In genomic region chr12:20212036-20212435, GRCh38 we compare ENCODE assay signal across 9 cellular contexts.
DNase-seq lines count a peak whose midpoint lies in the region; ATAC-seq and TF ChIP-seq lines count a peak whose summit lies in the region.
"Had no signal": no experiment of that assay in that cellular context is flagged by ENCODE, and none has a peak within 500 bp of the region (broad histone marks: within the 10 kb centered on the region; RNA-seq: fewer than 3 reads in every experiment).

No MANE protein-coding gene starts in this region.

- peak; percentile 74 for DNase-seq in EH (ENCODE audit: low read depth)
- DNase-seq in SK-N-MC (ENCODE audit: low read depth, low spot score), result no peak
- peak; percentile 80 for DNase-seq in fibroblast of pulmonary artery (ENCODE audit: low read depth)
- no peak for DNase-seq in psoas muscle
- DNase-seq in NCI-H2081 (lab: John Stamatoyannopoulos, UW), result no peak
- no peak for DNase-seq in activated CD8-positive, alpha-beta memory T cell treated with anti-CD3 and anti-CD28 coated beads for 24 hours
- no peak for DNase-seq in NCI-H524 treated with DMSO at 0.1 percent for 48 hours (lab: John Stamatoyannopoulos, UW)
- DNase-seq: stimulated activated CD8-positive, alpha-beta memory T cell treated with anti-CD3 and anti-CD28 coated beads, Interleukin-4, amount 100 ng/mL, for 48 hours had no signal

- H3K4me1 ChIP-seq in psoas muscle, result peaks cover 23% of the 10 kb centered on the region

- TF ChIP-seq CTCF in fibroblast of pulmonary artery (IDR thresholded peaks at IDR 0.05; ENCODE audit: low read length, missing control alignments) (no peak), psoas muscle (IDR thresholded peaks at IDR 0.05) (no peak)

- H3K27me3 ChIP-seq in psoas muscle (ENCODE audit: insufficient read depth in 3 of 3, low read length in 2 of 3), result no peaks in the 10 kb centered on the region

- WGBS in psoas muscle, 3 donors, result 7 to 12% (median 7%) methylated on average over 3 of the region's 3 CpGs

- ATAC-seq in psoas muscle (peak in 3 of 4 donors; percentile 9 to 26 (median 19)), GM21381 (IDR thresholded peaks at IDR 0.05; ENCODE audit: unreplicated experiment) (no peak)

- intact Hi-C loops in psoas muscle (cut with DNase I), result no loop called here

- H3K9me3 ChIP-seq in SK-N-MC (ENCODE audit: low read depth, low read length), result peaks cover 3% of the 10 kb centered on the region; the same call in 1 of the 2 replicates
- H3K9me3 ChIP-seq in psoas muscle, result no peaks in the 10 kb centered on the region

- H3K27ac ChIP-seq in SK-N-MC (peak overlapping the region; percentile 77; the same call in 1 of the 2 replicates), psoas muscle (peak overlapping the region; percentile 39)

- H3K36me3 ChIP-seq in SK-N-MC (ENCODE audit: insufficient read depth, low read length), result no peaks in the 10 kb centered on the region
- no peaks in the 10 kb centered on the region for H3K36me3 ChIP-seq in psoas muscle (ENCODE audit: insufficient read depth in 1 of 2, low read depth in 1 of 2)

- peak overlapping the region; percentile 24 for H3K9ac ChIP-seq in SK-N-MC (ENCODE audit: insufficient read length)

- H3K4me3 ChIP-seq in SK-N-MC, result peak overlapping the region; percentile 23; the same call in 1 of the 2 replicates
- peak overlapping the region; percentile 13 for H3K4me3 ChIP-seq in fibroblast of pulmonary artery (replicated peaks; ENCODE audit: low read depth, low read length)
- peak overlapping the region; percentile 20 for H3K4me3 ChIP-seq in psoas muscle

Comparison
In these comparisons a context has a peak if more than half of its experiments do, and no peak if none do; other contexts are left out.
1. DNase-seq: peak in EH (single experiment) and fibroblast of pulmonary artery (single experiment); none in SK-N-MC (single experiment), psoas muscle (0 of 2), NCI-H2081 (0 of 2), activated CD8-positive, alpha-beta memory T cell treated with anti-CD3 and anti-CD28 coated beads for 24 hours (single experiment) and NCI-H524 treated with DMSO at 0.1 percent for 48 hours (single experiment).
2. Peak in every context shown above with its lines, with median percentiles within 50 percentile points of each other: H3K4me3 ChIP-seq.